ENCODE assay signal across 8 cellular contexts in the genomic region with DNA sequence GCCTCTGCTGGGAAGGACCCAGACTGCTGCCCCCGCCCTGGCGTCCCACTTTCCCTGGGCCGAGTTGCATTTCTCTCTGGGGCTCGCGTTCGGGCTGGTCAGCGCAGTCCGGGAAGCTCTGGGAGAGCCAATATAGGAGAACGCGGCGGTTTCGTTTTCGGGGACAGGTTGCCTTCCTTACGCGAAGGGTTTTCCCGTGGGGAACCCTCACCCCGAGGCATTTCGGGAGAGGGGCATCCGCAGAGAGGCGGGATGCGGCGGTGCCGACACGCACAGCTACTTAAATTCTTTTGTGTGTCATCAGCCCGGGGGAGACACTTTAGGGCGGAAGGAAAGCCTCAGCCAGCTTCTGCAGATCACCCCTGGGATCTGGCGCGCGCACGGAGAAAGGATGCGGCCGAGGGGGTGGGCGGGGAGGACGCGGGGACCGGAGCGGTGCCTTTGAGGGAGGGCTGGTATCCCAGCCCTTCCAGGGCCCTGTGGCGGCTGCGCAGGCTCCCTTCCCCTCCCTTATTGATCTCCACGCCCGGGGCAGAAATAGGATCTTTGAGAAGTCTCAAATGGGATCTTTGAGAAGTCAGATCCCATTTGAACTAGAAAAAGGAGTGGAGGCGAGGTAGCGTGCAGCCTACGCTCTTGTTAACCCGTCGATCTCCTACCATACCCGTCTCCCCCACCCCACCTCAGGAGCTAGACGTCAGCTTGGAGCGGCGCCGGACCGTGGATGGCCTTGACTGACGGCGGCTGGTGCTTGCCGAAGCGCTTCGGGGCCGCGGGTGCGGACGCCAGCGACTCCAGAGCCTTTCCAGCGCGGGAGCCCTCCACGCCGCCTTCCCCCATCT. TPM values are rescaled to one million over a fixed set of nuclear protein-coding genes. Genes with fewer than 3 reads are reported as not detected.
A peak's percentile ranks its signal among the peaks of the same experiment; 100 is the strongest.
DNase-seq lines count a peak whose midpoint lies in the region; ATAC-seq and TF ChIP-seq lines count a peak whose summit lies in the region.

No MANE protein-coding gene starts in this region.

- H3K4me3 ChIP-seq in esophagus muscularis mucosa: peak overlapping the region; percentile 68 to 85 (median 80)

- peak; percentile 58 for DNase-seq in activated CD8-positive, alpha-beta memory T cell treated with anti-CD3 and anti-CD28 coated beads, Interleukin-2, amount 50 U/mL, for 48 hours
- DNase-seq in activated CD8-positive, alpha-beta memory T cell treated with anti-CD3 and anti-CD28 coated beads, Interleukin-2, amount 50 U/mL, for 4 hours: no peak
- DNase-seq in T-helper 17 cell: no peak
- peak; percentile 92 for DNase-seq in esophagus muscularis mucosa (ENCODE audit: extremely low spot score)
- DNase-seq in cerebellar nuclear complex (lab: John Stamatoyannopoulos, UW): no peak
- no peak for DNase-seq in activated CD4-positive, alpha-beta T cell treated with anti-CD3 and anti-CD28 coated beads for 4 hours

- TF ChIP-seq EP300 in esophagus muscularis mucosa (IDR thresholded peaks at IDR 0.05): no peak

- WGBS in esophagus muscularis mucosa: 0% methylated on average over 11 of the region's 66 CpGs

- no peak for TF ChIP-seq POLR2A in esophagus muscularis mucosa (IDR thresholded peaks at IDR 0.05; ENCODE audit: low read depth)

- H3K36me3 ChIP-seq in esophagus muscularis mucosa: peaks cover 0 to 12% (median 0%) of the 10 kb centered on the region in 4 donors

- intact Hi-C loops in esophagus muscularis mucosa (cut with DNase I): loop anchor here (10.0 kb wide), 2 partner anchors 104 to 544 kb away; no protein-coding TSS in a partner anchor

- peaks cover 0 to 91% (median 33%) of the 10 kb centered on the region in 4 donors for H3K27me3 ChIP-seq in esophagus muscularis mucosa

- H3K9me3 Mint-ChIP-seq in nephron: peaks cover 4% of the 10 kb centered on the region

- peaks cover 61% of the 10 kb centered on the region for H3K27me3 Mint-ChIP-seq in T-helper 17 cell
- H3K27me3 Mint-ChIP-seq in nephron (ENCODE audit: low read depth): peaks cover 89% of the 10 kb centered on the region

- H3K4me3 Mint-ChIP-seq in T-helper 17 cell: peak overlapping the region; percentile 87
- H3K4me3 Mint-ChIP-seq in nephron: peak overlapping the region; percentile 92 to 99 (median 95)

- no peak for TF ChIP-seq CTCF in esophagus muscularis mucosa (IDR thresholded peaks at IDR 0.05)
- TF ChIP-seq CTCF in nephron (IDR thresholded peaks at IDR 0.05; ENCODE audit: unreplicated experiment in 3 of 3): no peak

- peaks cover 6% of the 10 kb centered on the region for H3K36me3 Mint-ChIP-seq in T-helper 17 cell (ENCODE audit: low read depth)
- peaks cover 29% of the 10 kb centered on the region for H3K36me3 Mint-ChIP-seq in nephron (ENCODE audit: low read depth)

- no peaks in the 10 kb centered on the region for H3K9me3 ChIP-seq in T-helper 17 cell (ENCODE audit: control insufficient read depth, low read length, poor library complexity, severe bottlenecking)
- no peaks in the 10 kb centered on the region for H3K9me3 ChIP-seq in esophagus muscularis mucosa

- ATAC-seq in T-helper 17 cell: no peak
- ATAC-seq in GM19351 (IDR thresholded peaks at IDR 0.05; ENCODE audit: unreplicated experiment): no peak

- H3K4me1 Mint-ChIP-seq in T-helper 17 cell (peaks cover 6% of the 10 kb centered on the region), nephron (peaks cover 28% of the 10 kb centered on the region)

- H3K27ac Mint-ChIP-seq in T-helper 17 cell (no peak overlapping the region), nephron (peak overlapping the region; percentile 97 to 99 (median 97))

- peak overlapping the region; percentile 86 to 93 (median 88) for H3K27ac ChIP-seq in esophagus muscularis mucosa (replicated peaks in 1 of 4)

- H3K4me1 ChIP-seq in esophagus muscularis mucosa: peaks cover 6 to 82% (median 66%) of the 10 kb centered on the region in 4 donors

RNA-seq across cellular contexts. Expression of a gene that starts 1.3 kb away (rescaled TPM):
- total RNA-seq in T-helper 17 cell (not detected), esophagus muscularis mucosa (10 to 100 TPM in 2 of 4 donors, 1 to 10 TPM in 2; 6.6 to 35.5 (median 12.5) TPM)

Comparison
In these comparisons a context has a peak if more than half of its experiments do, and no peak if none do; other contexts are left out.
1. DNase-seq: peak in activated CD8-positive, alpha-beta memory T cell treated with anti-CD3 and anti-CD28 coated beads, Interleukin-2, amount 50 U/mL, for 48 hours (single experiment) and esophagus muscularis mucosa (single experiment); none in activated CD8-positive, alpha-beta memory T cell treated with anti-CD3 and anti-CD28 coated beads, Interleukin-2, amount 50 U/mL, for 4 hours (single experiment), T-helper 17 cell (0 of 3), cerebellar nuclear complex (0 of 2) and activated CD4-positive, alpha-beta T cell treated with anti-CD3 and anti-CD28 coated beads for 4 hours (0 of 2).
2. RNA of a gene that starts 1.3 kb away (total RNA-seq): 6.6 to 35.5 TPM in esophagus muscularis mucosa; not detected in T-helper 17 cell; every median in the first group is over 4 times any median in the second.